8 cellular contexts compared by ENCODE assay signal in the genomic region with DNA sequence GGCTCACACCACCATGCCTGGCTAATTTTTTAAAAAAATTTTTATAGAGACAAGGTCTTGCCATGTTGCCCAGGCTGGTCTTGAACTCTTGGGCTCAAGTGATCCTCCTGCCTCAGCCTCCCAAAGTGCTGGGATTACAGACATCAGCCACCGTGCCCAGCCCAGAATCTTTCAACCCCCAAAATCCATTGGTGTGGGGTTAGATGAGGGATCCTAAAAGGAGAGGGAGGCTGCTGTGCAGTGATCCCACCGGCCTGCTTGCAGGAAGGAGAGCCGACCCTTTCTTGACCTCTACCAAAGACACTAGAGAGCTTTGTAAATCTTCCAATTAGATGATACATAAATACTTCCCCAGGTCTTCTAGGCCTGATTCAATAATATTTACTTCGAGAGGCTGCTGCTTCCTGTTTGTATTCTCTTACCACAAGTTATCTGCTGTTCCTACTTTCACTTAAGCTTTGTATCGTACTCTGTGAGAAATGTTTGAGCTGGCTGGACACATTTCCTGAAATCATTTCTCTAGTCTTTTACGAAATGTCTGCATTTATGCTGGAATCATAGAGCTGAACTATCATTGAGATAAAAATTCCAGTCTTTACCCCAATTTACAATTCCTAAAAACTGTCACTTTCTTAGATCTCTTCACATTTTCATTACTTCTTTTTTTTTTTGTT. TPM values are rescaled to one million over a fixed set of nuclear protein-coding genes. Genes with fewer than 3 reads are reported as not detected.
DNase-seq lines count a peak whose midpoint lies in the region; ATAC-seq and TF ChIP-seq lines count a peak whose summit lies in the region.

No MANE protein-coding gene starts in this region.

- H3K36me3 ChIP-seq in ACC112 (ENCODE audit: insufficient read depth, low read length) (no peaks in the 10 kb centered on the region), right lobe of liver (no peaks in the 10 kb centered on the region)

- intact Hi-C loops in right lobe of liver (cut with DNase I): no loop called here

- 0 out of 2 replicates have a peak overlapping the region, but pooled peaks have one; percentile 2 for H3K4me3 ChIP-seq in ACC112 (ENCODE audit: low read depth, low read length)
- no peak overlapping the region for H3K4me3 ChIP-seq in right lobe of liver

- no peaks in the 10 kb centered on the region for H3K79me2 ChIP-seq in ACC112 (ENCODE audit: control insufficient read depth, insufficient read depth, low read length, unreplicated experiment)

- H3K9me3 Mint-ChIP-seq in activated naive CD8-positive, alpha-beta T cell (ENCODE audit: low read depth): no peaks in the 10 kb centered on the region

- no peak for TF ChIP-seq CTCF in right lobe of liver (IDR thresholded peaks at IDR 0.05)

- H3K27me3 ChIP-seq in ACC112 (ENCODE audit: insufficient read depth, low read length): no peaks in the 10 kb centered on the region
- no peaks in the 10 kb centered on the region for H3K27me3 ChIP-seq in right lobe of liver

- ATAC-seq in HG03108 (IDR thresholded peaks at IDR 0.05; ENCODE audit: unreplicated experiment): peak; percentile 81
- peak; percentile 67 to 86 (median 81) for ATAC-seq in right lobe of liver
- no peak for ATAC-seq in HG02759 (IDR thresholded peaks at IDR 0.05; ENCODE audit: unreplicated experiment)
- no peak for ATAC-seq in GM19397 (IDR thresholded peaks at IDR 0.05; ENCODE audit: unreplicated experiment)

- H3K4me1 Mint-ChIP-seq in activated naive CD8-positive, alpha-beta T cell (ENCODE audit: low read depth): peaks cover 55% of the 10 kb centered on the region

- peak overlapping the region; percentile 36 for H2AFZ ChIP-seq in ACC112 (ENCODE audit: low read length, unreplicated experiment)

- 25% methylated on average over 5 of the region's 6 CpGs for WGBS in right lobe of liver (ENCODE audit: insufficient coverage, low coverage, low lambda C conversion rate, missing lambda C conversion rate)

- peak overlapping the region; percentile 91 for H3K27ac Mint-ChIP-seq in activated naive CD8-positive, alpha-beta T cell

- peak overlapping the region; percentile 69 for H3K4me3 Mint-ChIP-seq in activated naive CD8-positive, alpha-beta T cell

- TF ChIP-seq POLR2A in right lobe of liver (IDR thresholded peaks at IDR 0.05): no peak

- H3K4me1 ChIP-seq in ACC112 (ENCODE audit: control insufficient read depth, insufficient read depth, low read length, unreplicated experiment) (peaks cover 2% of the 10 kb centered on the region), right lobe of liver (no peaks in the 10 kb centered on the region)

- no peaks in the 10 kb centered on the region for H3K9me3 ChIP-seq in right lobe of liver

- H3K27me3 Mint-ChIP-seq in activated naive CD8-positive, alpha-beta T cell: no peaks in the 10 kb centered on the region

- H3K36me3 Mint-ChIP-seq in activated naive CD8-positive, alpha-beta T cell: no peaks in the 10 kb centered on the region

- H3K27ac ChIP-seq in ACC112 (ENCODE audit: low read depth, low read length) (peak overlapping the region; percentile 61), right lobe of liver (peak overlapping the region; percentile 64 to 85 (median 65))

- DNase-seq in right lobe of liver (no peak), NCI-H128 (lab: John Stamatoyannopoulos, UW; ENCODE audit: unreplicated experiment) (no peak)
- DNase-seq in stimulated activated CD4-positive, alpha-beta T cell treated with anti-CD3 and anti-CD28 coated beads, Interleukin-12 subunit alpha, Interleukin-12 subunit beta, amount 100 ng/mL, for 4 hours: no peak

RNA-seq across cellular contexts. Expression of a gene that starts 49.3 kb away (rescaled TPM):
- total RNA-seq in right lobe of liver: 10 to 100 TPM in 3 of 6 experiments, 1 to 10 TPM in 3; 2.8 to 72.3 (median 24.5) TPM

RNA-seq across cellular contexts. Expression of a gene that starts 51.2 kb away (rescaled TPM):
- total RNA-seq in right lobe of liver: 10 to 100 TPM; 37.1 to 92.2 (median 73.5) TPM

Comparison
In these comparisons a context has a peak if more than half of its experiments do, and no peak if none do; other contexts are left out.
1. ATAC-seq: peak in HG03108 (single experiment) and right lobe of liver (4 of 4); none in HG02759 (single experiment) and GM19397 (single experiment).